Comparison of ENCODE assay signal across 11 cellular contexts in the genomic region with DNA sequence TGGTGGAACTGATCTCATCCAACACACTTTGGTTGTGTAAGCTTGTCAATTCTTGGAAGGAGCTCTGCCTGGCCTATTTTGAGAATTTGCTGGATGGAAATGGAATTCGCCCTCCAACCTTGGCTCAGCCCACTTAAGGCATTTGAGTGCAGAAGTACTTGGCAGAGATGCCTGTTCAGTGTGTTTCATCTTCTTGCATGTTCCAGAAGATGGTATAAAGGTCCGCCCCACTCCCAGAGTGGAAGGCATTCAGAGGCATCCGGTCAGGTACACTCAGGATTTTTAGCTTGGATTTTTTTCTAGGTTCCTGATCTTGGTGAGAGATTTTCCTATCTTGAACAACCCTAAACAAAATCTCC.
DNase-seq lines count a peak whose midpoint lies in the region; ATAC-seq and TF ChIP-seq lines count a peak whose summit lies in the region.
"Had no signal": no experiment of that assay in that cellular context is flagged by ENCODE, and none has a peak within 500 bp of the region (broad histone marks: within the 10 kb centered on the region; RNA-seq: fewer than 3 reads in every experiment).

No MANE protein-coding gene starts in this region.

- peaks cover 7% of the 10 kb centered on the region for H3K4me1 ChIP-seq in colonic mucosa

- intact Hi-C loops in colonic mucosa (cut with DNase I): no loop called here

- H3K27me3 ChIP-seq in colonic mucosa (no peaks in the 10 kb centered on the region), layer of hippocampus (ENCODE audit: control insufficient read depth, insufficient read depth, low read length) (no peaks in the 10 kb centered on the region)

- DNase-seq in HT-29 (ENCODE audit: low spot score): peak; percentile 78
- peak; percentile 18 for DNase-seq in colonic mucosa
- DNase-seq in substantia nigra (lab: John Stamatoyannopoulos, UW): peak in 1 of 49 donors; percentile 31
- no peak for DNase-seq in left lobe of liver (ENCODE audit: low spot score)
- no peak for DNase-seq in activated CD4-positive, CD25-positive, alpha-beta regulatory T cell treated with anti-CD3 and anti-CD28 coated beads, Interleukin-2, amount 50 U/mL, for 72 hours
- DNase-seq in kidney tubule cell (ENCODE audit: low spot score): no peak
- no peak for DNase-seq in NCI-H774 (lab: John Stamatoyannopoulos, UW)
- DNase-seq: amygdala, NCI-H524 had no signal

- no peaks in the 10 kb centered on the region for H3K36me3 ChIP-seq in colonic mucosa

- peak overlapping the region in 1 of 2 donors; percentile 15 for H3K9ac ChIP-seq in colonic mucosa (ENCODE audit: low read depth in 2 of 2, low read length in 2 of 2)
- H3K9ac ChIP-seq: KMS-11 had no signal

- no peak for ATAC-seq in left lobe of liver

- H3K4me3 ChIP-seq in colonic mucosa: no peak overlapping the region

- no peak for TF ChIP-seq CTCF in colonic mucosa (IDR thresholded peaks at IDR 0.05)

- no peaks in the 10 kb centered on the region for H3K9me3 ChIP-seq in colonic mucosa

- H3K27ac ChIP-seq in colonic mucosa: peak overlapping the region; percentile 80
- peak overlapping the region; percentile 67 for H3K27ac ChIP-seq in layer of hippocampus (ENCODE audit: low read depth, low read length)
- H3K27ac ChIP-seq in substantia nigra (ENCODE audit: low read depth, low read length, poor library complexity, severe bottlenecking): peak overlapping the region; percentile 77
- H3K27ac ChIP-seq: KMS-11 had no signal

Comparison
In these comparisons a context has a peak if more than half of its experiments do, and no peak if none do; other contexts are left out.
1. DNase-seq: peak in HT-29 (single experiment) and colonic mucosa (single experiment); none in left lobe of liver (single experiment), activated CD4-positive, CD25-positive, alpha-beta regulatory T cell treated with anti-CD3 and anti-CD28 coated beads, Interleukin-2, amount 50 U/mL, for 72 hours (single experiment), kidney tubule cell (single experiment) and NCI-H774 (single experiment).
2. Peak in every context shown above with its lines, with median percentiles within 50 percentile points of each other: H3K27ac ChIP-seq.